ENCODE assay signal across 8 cellular contexts in the genomic region with DNA sequence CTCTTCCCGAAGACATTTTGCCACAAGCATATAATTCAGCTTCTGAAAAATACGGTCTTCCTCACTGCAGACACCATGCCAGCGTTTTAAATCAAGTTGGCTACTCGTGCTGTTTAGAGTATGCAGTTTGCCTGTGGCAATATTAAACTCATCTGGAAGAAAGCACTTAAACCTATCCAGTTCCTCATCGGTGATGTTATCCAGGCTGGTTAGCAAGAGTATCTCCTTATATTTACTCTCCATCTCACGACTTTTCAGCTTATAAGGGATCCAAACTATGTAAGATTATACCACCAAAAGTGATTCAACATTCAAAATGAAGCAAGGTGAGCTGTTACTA. TPM values are rescaled to one million over a fixed set of nuclear protein-coding genes. Genes with fewer than 3 reads are reported as not detected.
A peak's percentile ranks its signal among the peaks of the same experiment; 100 is the strongest.
DNase-seq lines count a peak whose midpoint lies in the region; ATAC-seq and TF ChIP-seq lines count a peak whose summit lies in the region.

No MANE protein-coding gene starts in this region.

- no peak overlapping the region for H3K4me2 ChIP-seq in OCI-LY3 (ENCODE audit: low read length)

- peaks cover 43% of the 10 kb centered on the region for H3K4me1 Mint-ChIP-seq in activated T-cell treated with anti-CD3 and anti-CD28 coated beads, Interleukin-2, amount 50 U/mL, for 72 hours (ENCODE audit: low read depth)
- peaks cover 31% of the 10 kb centered on the region for H3K4me1 Mint-ChIP-seq in activated CD4-positive, alpha-beta T cell treated with anti-CD3 and anti-CD28 coated beads, Interleukin-2, amount 10 ng/mL, durations not matched to agents 7 days and 5 days

- POLR2A ChIA-PET in activated CD4-positive, alpha-beta T cell treated with anti-CD3 and anti-CD28 coated beads, Interleukin-2, amount 10 ng/mL, durations not matched to agents 7 days and 5 days (lab: Charles Lee), result no interaction called here

- peaks cover 5 to 11% of the 10 kb centered on the region in 2 donors for H3K36me3 Mint-ChIP-seq in activated T-cell treated with anti-CD3 and anti-CD28 coated beads, Interleukin-2, amount 50 U/mL, for 72 hours (ENCODE audit: insufficient read depth in 2 of 2)
- peaks cover 4% of the 10 kb centered on the region for H3K36me3 Mint-ChIP-seq in activated CD4-positive, alpha-beta T cell treated with anti-CD3 and anti-CD28 coated beads, Interleukin-2, amount 10 ng/mL, durations not matched to agents 7 days and 5 days (ENCODE audit: low read depth)

- H2AFZ ChIP-seq in OCI-LY3 (ENCODE audit: low read depth, low read length), result 0 out of 2 replicates have a peak overlapping the region, but pooled peaks have one; percentile 83

- 49 to 75% (median 62%) methylated on average over 6 of the region's 6 CpGs for WGBS in spleen, 5 donors

- H3K27ac ChIP-seq in OCI-LY3 (ENCODE audit: low read length) (no peak overlapping the region), cingulate gyrus (ENCODE audit: low read depth, low read length) (peak overlapping the region; percentile 93), layer of hippocampus (ENCODE audit: low read depth, low read length) (peak overlapping the region; percentile 89), spleen (peak overlapping the region; percentile 49 to 88 (median 88))

- H3K27me3 ChIP-seq in OCI-LY3 (ENCODE audit: low read depth, low read length) (no peaks in the 10 kb centered on the region), layer of hippocampus (ENCODE audit: control insufficient read depth, insufficient read depth, low read length) (no peaks in the 10 kb centered on the region), spleen (replicated peaks in 1 of 7) (no peaks in the 10 kb centered on the region)

- TF ChIP-seq POLR2A in spleen (IDR thresholded peaks at IDR 0.05), result no peak

- H3K79me2 ChIP-seq in OCI-LY3 (ENCODE audit: low read length), result no peaks in the 10 kb centered on the region

- intact Hi-C loops in spleen (cut with DNase I; ENCODE audit: low total_unique reads), result no loop called here

- no peaks in the 10 kb centered on the region for H3K9me3 ChIP-seq in OCI-LY3 (ENCODE audit: insufficient read depth, low read length)
- H3K9me3 ChIP-seq in spleen, result no peaks in the 10 kb centered on the region

- H3K9ac ChIP-seq in OCI-LY3 (ENCODE audit: low read length), result no peak overlapping the region

- no peaks in the 10 kb centered on the region for H4K20me1 ChIP-seq in OCI-LY3 (ENCODE audit: insufficient read depth, low read length)

- H3K36me3 ChIP-seq in OCI-LY3 (replicated peaks; ENCODE audit: low read depth, low read length) (no peaks in the 10 kb centered on the region), spleen (no peaks in the 10 kb centered on the region)

- H3K27ac Mint-ChIP-seq in activated T-cell treated with anti-CD3 and anti-CD28 coated beads, Interleukin-2, amount 50 U/mL, for 72 hours, result no peak overlapping the region
- H3K27ac Mint-ChIP-seq in activated CD4-positive, alpha-beta T cell treated with anti-CD3 and anti-CD28 coated beads, Interleukin-2, amount 10 ng/mL, durations not matched to agents 7 days and 5 days, result no peak overlapping the region

- DNase-seq in spleen (no peak), NCI-H345 treated with DMSO at 0.1 percent for 48 hours (lab: John Stamatoyannopoulos, UW; ENCODE audit: unreplicated experiment) (no peak)
- no peak for DNase-seq in activated T-cell treated with anti-CD3 and anti-CD28 coated beads, Interleukin-2, amount 50 U/mL, for 72 hours
- DNase-seq in activated naive CD4-positive, alpha-beta T cell treated with Interleukin-2 at 50 U/mL for 16 hours, result no peak
- DNase-seq in activated CD4-positive, alpha-beta T cell treated with anti-CD3 and anti-CD28 coated beads, Interleukin-2, amount 10 ng/mL, durations not matched to agents 7 days and 5 days, result no peak

- H3K4me3 ChIP-seq in OCI-LY3 (ENCODE audit: low read length) (no peak overlapping the region), spleen (peak overlapping the region; percentile 4 to 63 (median 26))

- H3K27me3 Mint-ChIP-seq in activated T-cell treated with anti-CD3 and anti-CD28 coated beads, Interleukin-2, amount 50 U/mL, for 72 hours (ENCODE audit: low read depth), result no peaks in the 10 kb centered on the region
- no peaks in the 10 kb centered on the region for H3K27me3 Mint-ChIP-seq in activated CD4-positive, alpha-beta T cell treated with anti-CD3 and anti-CD28 coated beads, Interleukin-2, amount 10 ng/mL, durations not matched to agents 7 days and 5 days

- CTCF ChIA-PET in activated CD4-positive, alpha-beta T cell treated with anti-CD3 and anti-CD28 coated beads, Interleukin-2, amount 10 ng/mL, durations not matched to agents 7 days and 5 days (lab: Charles Lee), result interaction anchor here (1.3 kb wide), 1 partner anchor 206 kb away, joined by 5 read pairs; no protein-coding TSS in a partner anchor

- no peak for TF ChIP-seq CTCF in OCI-LY3 (IDR thresholded peaks at IDR 0.05; ENCODE audit: low read depth, low read length)
- TF ChIP-seq CTCF in spleen (IDR thresholded peaks at IDR 0.05 in 8 of 11, conservative IDR thresholded peaks at IDR 0.05 in 3 of 11), result no peak

- no peak for ATAC-seq in activated T-cell treated with anti-CD3 and anti-CD28 coated beads, Interleukin-2, amount 50 U/mL, for 72 hours (replicated peaks in 1 of 2)

- H3K4me3 Mint-ChIP-seq in activated T-cell treated with anti-CD3 and anti-CD28 coated beads, Interleukin-2, amount 50 U/mL, for 72 hours, result no peak overlapping the region
- H3K4me3 Mint-ChIP-seq in activated CD4-positive, alpha-beta T cell treated with anti-CD3 and anti-CD28 coated beads, Interleukin-2, amount 10 ng/mL, durations not matched to agents 7 days and 5 days, result no peak overlapping the region

- H3K4me1 ChIP-seq in OCI-LY3 (ENCODE audit: low read length) (peaks cover 22% of the 10 kb centered on the region), spleen (peaks cover 4 to 52% (median 19%) of the 10 kb centered on the region in 6 donors)

- no peaks in the 10 kb centered on the region for H3K9me3 Mint-ChIP-seq in activated T-cell treated with anti-CD3 and anti-CD28 coated beads, Interleukin-2, amount 50 U/mL, for 72 hours
- H3K9me3 Mint-ChIP-seq in activated CD4-positive, alpha-beta T cell treated with anti-CD3 and anti-CD28 coated beads, Interleukin-2, amount 10 ng/mL, durations not matched to agents 7 days and 5 days, result peaks cover 3% of the 10 kb centered on the region

RNA-seq across cellular contexts. Expression of gene IFI16, which starts 9.7 kb away (rescaled TPM):
- 100 to 1,000 TPM; 155 to 201 (median 175) TPM for total RNA-seq in spleen
- 100 to 1,000 TPM; 165 to 205 (median 186) TPM for polyA plus RNA-seq in spleen
- 100 to 1,000 TPM; 311 to 326 TPM for total RNA-seq in activated T-cell treated with anti-CD3 and anti-CD28 coated beads, Interleukin-2, amount 50 U/mL, for 72 hours
- total RNA-seq in activated CD4-positive, alpha-beta T cell treated with anti-CD3 and anti-CD28 coated beads, Interleukin-2, amount 10 ng/mL, durations not matched to agents 7 days and 5 days, result 100 to 1,000 TPM; 300 to 342 TPM
